17 cellular contexts compared by ENCODE assay signal in genomic region chr9:124615100-124615742, GRCh38.
DNase-seq lines count a peak whose midpoint lies in the region; ATAC-seq, FAIRE-seq and TF ChIP-seq lines count a peak whose summit lies in the region.
"Had no signal": no experiment of that assay in that cellular context is flagged by ENCODE, and none has a peak within 500 bp of the region (broad histone marks: within the 10 kb centered on the region; RNA-seq: fewer than 3 reads in every experiment).

No MANE protein-coding gene starts in this region.

- H3K27ac Mint-ChIP-seq in H9 (0 out of 7 replicates have a peak overlapping the region, but pooled peaks of 2 of the 3 experiments have one; percentile 39 to 51), WTC11 (peak overlapping the region; percentile 14; the same call in 1 of the 2 replicates)
- H3K27ac Mint-ChIP-seq: CD14-positive monocyte, IgD-negative memory B cell had no signal

- no peak overlapping the region for H3K14ac ChIP-seq in H9 (ENCODE audit: insufficient read depth, low read length)
- H3K14ac ChIP-seq in H1 (ENCODE audit: insufficient read length) = no peak overlapping the region

- TF ChIP-seq CTCF in HepG2 (CRISPR knock-in tag; IDR thresholded peaks at IDR 0.05) (no peak), right lobe of liver (IDR thresholded peaks at IDR 0.05) (no peak), H9 (conservative IDR thresholded peaks at IDR 0.05) (no peak), WTC11 (IDR thresholded peaks at IDR 0.05) (no peak), H1 (IDR thresholded peaks at IDR 0.05; ENCODE audit: control extremely low read depth in 1 of 3, insufficient read depth in 1 of 3, low read depth in 1 of 3, low read length in 3 of 3) (no peak)

- H4K20me1 ChIP-seq in HepG2 (ENCODE audit: insufficient read depth, low read length) = 0 out of 2 replicates have a peak, but pooled peaks cover 7% of the 10 kb centered on the region
- H4K20me1 ChIP-seq in H9 (ENCODE audit: control insufficient read depth, insufficient read depth, insufficient read length) = no peaks in the 10 kb centered on the region
- no peaks in the 10 kb centered on the region for H4K20me1 ChIP-seq in H1 (replicated peaks in 1 of 2; ENCODE audit: control insufficient read depth in 1 of 2, insufficient read depth in 2 of 2, low read length in 2 of 2)

- no peak for FAIRE-seq in HepG2 (lab: Jason Lieb, UNC)
- no peak for FAIRE-seq in H1 (lab: Jason Lieb, UNC)
- FAIRE-seq in GM12892 (lab: Jason Lieb, UNC) = no peak

- no peak overlapping the region for H3T11ph ChIP-seq in H9 (ENCODE audit: low read length)

- no peaks in the 10 kb centered on the region for H3K23me2 ChIP-seq in H9 (ENCODE audit: insufficient read length, low read depth, low read length, poor library complexity, severe bottlenecking)
- H3K23me2 ChIP-seq in H1 (ENCODE audit: low read depth, low read length) = no peaks in the 10 kb centered on the region

- H2BK12ac ChIP-seq in H9 (ENCODE audit: insufficient read length, low read depth, low read length) (no peak overlapping the region), H1 (ENCODE audit: low read depth, low read length) (no peak overlapping the region)

- TF ChIP-seq RAD21 in HepG2 (CRISPR knock-in tag; IDR thresholded peaks at IDR 0.05) = no peak
- no peak for TF ChIP-seq RAD21 in H1 (IDR thresholded peaks at IDR 0.05 in 1 of 2, conservative IDR thresholded peaks at IDR 0.05 in 1 of 2; ENCODE audit: low read depth in 2 of 2, low read length in 2 of 2)

- no peaks in the 10 kb centered on the region for H3K79me1 ChIP-seq in H9 (ENCODE audit: insufficient read depth, low read depth, low read length, poor library complexity, severe bottlenecking)
- H3K79me1 ChIP-seq in H1 (ENCODE audit: low read depth, low read length) = no peaks in the 10 kb centered on the region

- TF ChIP-seq EP300 in HepG2 (IDR thresholded peaks at IDR 0.05; ENCODE audit: low read depth in 2 of 2, low read length in 2 of 2) = no peak
- TF ChIP-seq EP300 in HepG2 (CRISPR knock-in tag; IDR thresholded peaks at IDR 0.05; ENCODE audit: borderline replicate concordance) = no peak
- no peak for TF ChIP-seq EP300 in H1 (IDR thresholded peaks at IDR 0.05; ENCODE audit: borderline replicate concordance in 1 of 2, low read depth in 2 of 2, low read length in 2 of 2)

- H3K4me3 ChIP-seq in HepG2 (replicated peaks in 1 of 3; ENCODE audit: insufficient read depth in 1 of 3, low read depth in 2 of 3, low read length in 3 of 3) (no peak overlapping the region), right lobe of liver (no peak overlapping the region), H1 (ENCODE audit: extremely low read depth in 1 of 4, insufficient read depth in 2 of 4, low read depth in 3 of 4, low read length in 4 of 4) (no peak overlapping the region)

- H4K8ac ChIP-seq in H9 (replicated peaks; ENCODE audit: insufficient read length, low read depth, low read length) (no peak overlapping the region), H1 (ENCODE audit: extremely low read depth, insufficient read depth, low read length) (no peak overlapping the region)

- intact Hi-C loops in HepG2 (cut with micrococcal nuclease; ENCODE audit: unreplicated experiment) (no loop called here), right lobe of liver (cut with DNase I) (loop anchor here in 1 of 2 donors (10.0 kb wide), 1 partner anchor 60 kb away; no protein-coding TSS in a partner anchor), left cardiac atrium (cut with DNase I) (no loop called here)

- H2BK15ac ChIP-seq in H9 (ENCODE audit: low read depth, low read length) (no peak overlapping the region), H1 (ENCODE audit: low read length) (no peak overlapping the region)

- ATAC-seq in HepG2 = no peak
- ATAC-seq in right lobe of liver = no peak
- ATAC-seq in WTC11 = no peak
- no peak for ATAC-seq in left cardiac atrium

- WGBS in HepG2 (ENCODE audit: low lambda C conversion rate) = 95% methylated on average over 2 of the region's 2 CpGs
- WGBS in right lobe of liver (ENCODE audit: insufficient coverage, low coverage, low lambda C conversion rate, missing lambda C conversion rate) = 90% methylated on average over 2 of the region's 2 CpGs
- WGBS in H9 (ENCODE audit: extremely low coverage, insufficient read length, low lambda C conversion rate) = 100% methylated on average over 1 of the region's 2 CpGs
- 81 to 100% methylated on average over 1 to 2 of the region's 2 CpGs for WGBS in H1 (ENCODE audit: extremely low coverage in 1 of 2, insufficient coverage in 1 of 2, insufficient read length in 1 of 2, insufficient replicate concordance in 2 of 2, low coverage in 1 of 2, low lambda C conversion rate in 2 of 2, missing lambda C conversion rate in 1 of 2), 2 experiments

- DNase-seq in HepG2 (ENCODE audit: low spot score) = no peak
- DNase-seq in right lobe of liver = no peak
- no peak for DNase-seq in H9
- DNase-seq in WTC11 (ENCODE audit: low spot score) = no peak
- no peak for DNase-seq in H1 (ENCODE audit: low read depth in 1 of 2, low spot score in 2 of 2)
- no peak for DNase-seq in left cardiac atrium
- no peak for DNase-seq in GM12892 (ENCODE audit: insufficient read length)
- no peak for DNase-seq in DMS114 treated with DMSO at 0.1 percent for 48 hours (lab: John Stamatoyannopoulos, UW; ENCODE audit: unreplicated experiment)
- DNase-seq: Caco-2; CD8-positive, alpha-beta memory T cell; DMS53; GF-D8; HCEC 1CT had no signal

- H3K4me2 ChIP-seq in HepG2 (ENCODE audit: low read depth, low read length) = no peak overlapping the region
- no peak overlapping the region for H3K4me2 ChIP-seq in H9 (ENCODE audit: insufficient read depth, insufficient read length, low read length)
- H3K4me2 ChIP-seq in H1 (ENCODE audit: insufficient read depth in 1 of 2, low read depth in 2 of 2, low read length in 2 of 2) = no peak overlapping the region
- H3K4me2 ChIP-seq: KMS-11 had no signal

- BruUV-seq in HepG2 (replicated peaks; lab: Mats Ljungman, UMichigan) = no TSS peak

- H2AK5ac ChIP-seq in H9 (ENCODE audit: insufficient read length, low read length) = no peak overlapping the region
- H2AK5ac ChIP-seq in H1 (ENCODE audit: low read depth, low read length) = no peak overlapping the region

- H4K5ac ChIP-seq in H9 (ENCODE audit: insufficient read length, low read depth, low read length) (no peak overlapping the region), H1 (ENCODE audit: insufficient read length, low read depth, low read length) (peak overlapping the region; percentile 69)

- H2BK120ac ChIP-seq in H9 (ENCODE audit: low read depth, low read length, poor library complexity, severe bottlenecking) (no peak overlapping the region), H1 (replicated peaks; ENCODE audit: low read depth, low read length) (no peak overlapping the region)

- H3K4me1 Mint-ChIP-seq in H9 (peaks cover 40 to 50% of the 10 kb centered on the region in 2 experiments), WTC11 (peaks cover 60% of the 10 kb centered on the region)
- H3K4me1 Mint-ChIP-seq: IgD-negative memory B cell had no signal

- H3K4ac ChIP-seq in H9 (ENCODE audit: low read depth, low read length) (no peak overlapping the region), H1 (replicated peaks; ENCODE audit: insufficient read length, low read depth, low read length) (no peak overlapping the region)

- H3K4me1 ChIP-seq in HepG2 (ENCODE audit: insufficient read depth, low read length) (peaks cover 23% of the 10 kb centered on the region), right lobe of liver (peaks cover 0 to 14% (median 1%) of the 10 kb centered on the region in 4 donors), H9 (ENCODE audit: insufficient read depth, low read length) (no peaks in the 10 kb centered on the region; the same call in 1 of the 2 replicates), H1 (replicated peaks in 1 of 4; ENCODE audit: control insufficient read depth in 3 of 4, insufficient read depth in 4 of 4, low read length in 3 of 4) (peaks cover 5 to 21% (median 8%) of the 10 kb centered on the region in 4 experiments; a peak in 4 of 7 replicates)
- H3K4me1 ChIP-seq: Caco-2 had no signal

- H3K9ac ChIP-seq in HepG2 (ENCODE audit: insufficient read depth, low read depth, low read length) (no peak overlapping the region), H9 (ENCODE audit: extremely low read depth, insufficient read length, low read length) (no peak overlapping the region), H1 (replicated peaks in 1 of 4; ENCODE audit: extremely low read depth in 1 of 4, low read depth in 3 of 4, low read length in 3 of 4) (no peak overlapping the region)
- H3K9ac ChIP-seq: KMS-11 had no signal

- no peak overlapping the region for H3K27ac ChIP-seq in HepG2 (ENCODE audit: extremely low read length, insufficient read depth, low read length)
- H3K27ac ChIP-seq in right lobe of liver = no peak overlapping the region
- no peak overlapping the region for H3K27ac ChIP-seq in H9 (ENCODE audit: insufficient read length, low read depth, low read length)
- H3K27ac ChIP-seq in H1 (ENCODE audit: low read depth, low read length) = no peak overlapping the region
- H3K27ac ChIP-seq: HL-60, KMS-11 had no signal

- H2BK5ac ChIP-seq in H9 (ENCODE audit: insufficient read length, low read length) = no peak overlapping the region
- H2BK5ac ChIP-seq in H1 (ENCODE audit: low read depth, low read length) = no peak overlapping the region

- H4K91ac ChIP-seq in H9 (ENCODE audit: insufficient read length, low read depth, low read length) (no peak overlapping the region), H1 (replicated peaks; ENCODE audit: insufficient read length, low read length) (no peak overlapping the region)

- H3K36me3 ChIP-seq in HepG2 (replicated peaks in 1 of 2; ENCODE audit: control insufficient read depth in 1 of 2, insufficient read depth in 2 of 2, low read length in 2 of 2) = no peaks in the 10 kb centered on the region; a peak in 1 of 5 replicates
- no peaks in the 10 kb centered on the region for H3K36me3 ChIP-seq in right lobe of liver
- H3K36me3 ChIP-seq in H1 (ENCODE audit: control insufficient read depth in 2 of 4, insufficient read depth in 4 of 4, low read length in 3 of 4) = no peaks in the 10 kb centered on the region

- H3K79me2 ChIP-seq in HepG2 (ENCODE audit: insufficient read depth, low read length) (peaks cover 8% of the 10 kb centered on the region), H9 (ENCODE audit: insufficient read depth, low read length) (no peaks in the 10 kb centered on the region; the same call in 1 of the 2 replicates), H1 (ENCODE audit: control insufficient read depth in 1 of 2, insufficient read depth in 2 of 2, low read length in 2 of 2) (peaks cover 4 to 63% of the 10 kb centered on the region in 2 experiments; a peak in 2 of 4 replicates)

- H3K27me3 Mint-ChIP-seq in H9 (ENCODE audit: low read depth) (no peaks in the 10 kb centered on the region), WTC11 (ENCODE audit: low read depth) (no peaks in the 10 kb centered on the region)

- H3K9me3 ChIP-seq in HepG2 (ENCODE audit: low read length) (no peaks in the 10 kb centered on the region), right lobe of liver (no peaks in the 10 kb centered on the region), H9 (ENCODE audit: control insufficient read depth, low read depth, low read length) (no peaks in the 10 kb centered on the region), H1 (ENCODE audit: insufficient read depth in 2 of 2, low read depth in 1 of 2, low read length in 1 of 2) (no peaks in the 10 kb centered on the region)
- H3K9me3 ChIP-seq: Caco-2 had no signal

- H2BK20ac ChIP-seq in H9 (ENCODE audit: low read depth, low read length, poor library complexity, severe bottlenecking) (no peak overlapping the region), H1 (ENCODE audit: low read length) (no peak overlapping the region)

- no peak overlapping the region for H3K18ac ChIP-seq in H9 (ENCODE audit: insufficient read length, low read depth, low read length)
- H3K18ac ChIP-seq in H1 (ENCODE audit: extremely low read depth, low read length) = no peak overlapping the region

- H3K56ac ChIP-seq in H9 (ENCODE audit: insufficient read length, low read depth, low read length) (no peak overlapping the region), H1 (replicated peaks; ENCODE audit: insufficient read length, low read depth, low read length) (no peak overlapping the region)

- TF ChIP-seq POLR2A in HepG2 (IDR thresholded peaks at IDR 0.05; ENCODE audit: insufficient read depth in 1 of 2, low read depth in 2 of 2, low read length in 2 of 2) = no peak
- TF ChIP-seq POLR2A in right lobe of liver (IDR thresholded peaks at IDR 0.05) = no peak
- TF ChIP-seq POLR2A in H1 (IDR thresholded peaks at IDR 0.05; ENCODE audit: control extremely low read depth in 1 of 2, low read depth in 2 of 2, low read length in 2 of 2) = no peak
- TF ChIP-seq POLR2A in GM12892 (IDR thresholded peaks at IDR 0.05; ENCODE audit: low read depth, low read length) = no peak

- CTCF ChIA-PET in HepG2 (lab: Yijun Ruan, JAX; ENCODE audit: low intra/inter-chr PET ratio, low total read pairs) = interaction anchor here (4.5 kb wide), 1 partner anchor 97 kb away, joined by 141 read pairs; no protein-coding TSS in a partner anchor
- CTCF ChIA-PET in WTC11 (lab: Charles Lee) = interaction anchor here (0.6 to 2.0 kb wide), 9 partner anchors 8 to 161 kb away, joined by 3 to 8 read pairs (median 4); no protein-coding TSS in a partner anchor
- CTCF ChIA-PET in H1 (lab: Charles Lee; ENCODE audit: partially characterized antibody) = interaction anchor here (0.7 to 9.3 kb wide), 15 partner anchors 9 to 237 kb away, joined by 3 to 112 read pairs (median 7); partner anchors contain the start of gene WDR38

- POLR2A ChIA-PET in HepG2 (lab: Yijun Ruan, JAX) (no interaction called here), WTC11 (lab: Charles Lee) (interaction anchor here (1.1 kb wide), 1 partner anchor 11 kb away, joined by 3 read pairs; no protein-coding TSS in a partner anchor), H1 (lab: Charles Lee; ENCODE audit: partially characterized antibody) (interaction anchor here (0.9 to 1.1 kb wide), 2 partner anchors 19 to 21 kb away, joined by 3 read pairs; no protein-coding TSS in a partner anchor)

- H3K9me3 Mint-ChIP-seq in H9 (no peaks in the 10 kb centered on the region), WTC11 (no peaks in the 10 kb centered on the region)
- H3K9me3 Mint-ChIP-seq: CD14-positive monocyte; CD8-positive, alpha-beta memory T cell; IgD-negative memory B cell had no signal

- H3K4me3 Mint-ChIP-seq in H9 = no peak overlapping the region
- no peak overlapping the region for H3K4me3 Mint-ChIP-seq in WTC11
- H3K4me3 Mint-ChIP-seq: CD14-positive monocyte; CD8-positive, alpha-beta memory T cell; IgD-negative memory B cell had no signal

- in situ Hi-C loops in HepG2 (cut with HindIII; ENCODE audit: extremely low pct_ligation_motif_present, low pct_unique_long_range_greater_than_20kb) = loop anchor here (5.0 kb wide), 1 partner anchor 97 kb away; no protein-coding TSS in a partner anchor

- H2AFZ ChIP-seq in HepG2 (ENCODE audit: low read length) (no peak overlapping the region), H9 (ENCODE audit: low read length) (no peak overlapping the region), H1 (ENCODE audit: low read length) (no peak overlapping the region)

- H3K27me3 ChIP-seq in HepG2 (ENCODE audit: control insufficient read depth in 1 of 2, insufficient read depth in 2 of 2, low read length in 2 of 2) = no peaks in the 10 kb centered on the region
- H3K27me3 ChIP-seq in right lobe of liver = no peaks in the 10 kb centered on the region
- H3K27me3 ChIP-seq in H9 (ENCODE audit: insufficient read depth, low read length) = no peaks in the 10 kb centered on the region
- no peaks in the 10 kb centered on the region for H3K27me3 ChIP-seq in H1 (replicated peaks in 1 of 4; ENCODE audit: control insufficient read depth in 3 of 4, extremely low read depth in 1 of 4, insufficient read depth in 3 of 4, low read length in 3 of 4)

- H3K36me3 Mint-ChIP-seq in H9 (ENCODE audit: insufficient read depth in 1 of 3, low read depth in 3 of 3) (peaks cover 0 to 2% (median 0%) of the 10 kb centered on the region in 3 experiments; a peak in 1 of 7 replicates), WTC11 (no peaks in the 10 kb centered on the region)
- H3K36me3 Mint-ChIP-seq: CD14-positive monocyte; CD8-positive, alpha-beta memory T cell had no signal

- H3K23ac ChIP-seq in H9 (ENCODE audit: insufficient read length, low read depth, low read length) = no peak overlapping the region
- no peak overlapping the region for H3K23ac ChIP-seq in H1 (ENCODE audit: insufficient read length)
